ENCODE assay signal across 10 cellular contexts in the genomic region with DNA sequence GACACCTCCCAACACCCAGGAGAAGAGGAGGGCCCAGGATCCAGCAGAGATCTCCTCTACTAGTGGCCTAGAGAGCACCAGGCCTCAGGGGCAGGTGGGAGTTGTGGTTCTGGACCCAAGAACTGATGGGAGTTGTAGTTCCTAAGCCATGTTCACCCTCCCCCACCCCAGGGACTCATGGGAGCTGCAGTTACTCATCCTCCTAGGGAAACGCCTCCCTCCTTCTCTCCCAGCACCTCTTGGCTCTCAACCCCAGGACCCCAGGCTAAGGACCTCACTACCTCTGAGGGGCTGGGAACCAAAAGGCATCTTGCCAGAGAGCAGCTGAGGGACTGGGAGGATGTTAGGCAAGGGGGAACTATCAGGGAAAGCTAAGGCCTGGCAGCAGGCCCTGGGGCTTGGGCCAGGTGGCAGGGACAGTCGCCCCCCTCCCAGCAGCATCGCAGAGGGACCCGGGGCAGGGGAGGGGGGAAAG. TPM values are rescaled to one million over a fixed set of nuclear protein-coding genes. Genes with fewer than 3 reads are reported as not detected.
DNase-seq lines count a peak whose midpoint lies in the region; ATAC-seq, FAIRE-seq and TF ChIP-seq lines count a peak whose summit lies in the region.
"Had no signal": no experiment of that assay in that cellular context is flagged by ENCODE, and none has a peak within 500 bp of the region (broad histone marks: within the 10 kb centered on the region; RNA-seq: fewer than 3 reads in every experiment).

No MANE protein-coding gene starts in this region.

- H3K4me1 ChIP-seq in OCI-LY7 (ENCODE audit: insufficient read depth, low read length, poor library complexity, severe bottlenecking) = peaks cover 26% of the 10 kb centered on the region
- H3K4me1 ChIP-seq in pancreas = peaks cover 0 to 28% (median 11%) of the 10 kb centered on the region in 3 donors

- DNase-seq in H54 (ENCODE audit: insufficient read length, low spot score) (peak; percentile 71), OCI-LY7 (ENCODE audit: low spot score) (peak; percentile 50), fibroblast of pulmonary artery (ENCODE audit: low read depth) (peak; percentile 75), pancreas (peak in 5 of 6 donors; percentile 57 to 78 (median 65)), NCI-H345 (lab: John Stamatoyannopoulos, UW) (no peak), occipital lobe (lab: John Stamatoyannopoulos, UW) (no peak), GM19239 (ENCODE audit: insufficient read length, low spot score) (no peak)
- DNase-seq: activated T-cell treated with anti-CD3 and anti-CD28 coated beads, Interleukin-2, amount 50 U/mL, for 4 hours had no signal

- no peaks in the 10 kb centered on the region for H4K20me1 ChIP-seq in OCI-LY7 (ENCODE audit: insufficient read depth, low read length)

- H3K36me3 ChIP-seq in OCI-LY7 (ENCODE audit: insufficient read depth, low read length) = no peaks in the 10 kb centered on the region
- H3K36me3 ChIP-seq in pancreas = no peaks in the 10 kb centered on the region
- H3K36me3 ChIP-seq: neutrophil had no signal

- H3K9me3 ChIP-seq in OCI-LY7 (ENCODE audit: low read length) = no peaks in the 10 kb centered on the region
- no peaks in the 10 kb centered on the region for H3K9me3 ChIP-seq in pancreas
- H3K9me3 ChIP-seq: neutrophil had no signal

- H3K4me2 ChIP-seq in OCI-LY7 (ENCODE audit: low read length) = no peak overlapping the region

- intact Hi-C loops in OCI-LY7 (cut with micrococcal nuclease; ENCODE audit: unreplicated experiment) (no loop called here), pancreas (cut with DNase I) (no loop called here)

- no peak for FAIRE-seq in H54 (lab: Jason Lieb, UNC)
- FAIRE-seq in pancreas (lab: Jason Lieb, UNC) = no peak
- no peak for FAIRE-seq in GM19239 (lab: Jason Lieb, UNC)

- WGBS in pancreas, 2 donors = 38 to 47% methylated on average over 4 of the region's 4 CpGs

- ATAC-seq in pancreas (peak; percentile 82 to 85 (median 85)), HG02571 (IDR thresholded peaks at IDR 0.05; ENCODE audit: unreplicated experiment) (no peak)

- POLR2A ChIA-PET in OCI-LY7 (lab: Charles Lee) = no interaction called here

- H3K4me3 ChIP-seq in OCI-LY7 (ENCODE audit: low read depth, low read length, poor library complexity, severe bottlenecking) = no peak overlapping the region
- H3K4me3 ChIP-seq in fibroblast of pulmonary artery (replicated peaks; ENCODE audit: low read depth, low read length) = no peak overlapping the region
- peak overlapping the region in 1 of 4 donors; percentile 41 for H3K4me3 ChIP-seq in pancreas

- no peaks in the 10 kb centered on the region for H3K79me2 ChIP-seq in OCI-LY7 (ENCODE audit: insufficient read depth, low read depth, low read length)

- no peak for TF ChIP-seq POLR2A in H54 (IDR thresholded peaks at IDR 0.05; ENCODE audit: low read depth, low read length)

- H3K27ac ChIP-seq in OCI-LY7 (ENCODE audit: low read depth, low read length, poor library complexity, severe bottlenecking) (no peak overlapping the region), pancreas (peak overlapping the region in 3 of 4 donors; percentile 49 to 82 (median 71))
- H3K27ac ChIP-seq: neutrophil had no signal

- H2AFZ ChIP-seq in OCI-LY7 (ENCODE audit: low read length) = no peak overlapping the region; the same call in 1 of the 2 replicates

- no TSS peak for BruUV-seq in OCI-LY7 (replicated peaks; lab: Mats Ljungman, UMichigan)

- TF ChIP-seq CTCF in OCI-LY7 (conservative IDR thresholded peaks at IDR 0.05; ENCODE audit: low read length) (no peak), fibroblast of pulmonary artery (IDR thresholded peaks at IDR 0.05; ENCODE audit: low read length, missing control alignments) (no peak), pancreas (IDR thresholded peaks at IDR 0.05) (no peak)

- CTCF ChIA-PET in OCI-LY7 (lab: Charles Lee; ENCODE audit: unreplicated experiment) = no interaction called here

- no peaks in the 10 kb centered on the region for H3K27me3 ChIP-seq in pancreas
- H3K27me3 ChIP-seq: neutrophil had no signal

- no peaks in the 10 kb centered on the region for H3K9me2 ChIP-seq in OCI-LY7 (ENCODE audit: insufficient read depth, low read length)

RNA-seq across cellular contexts. Expression of gene SLC22A12, which starts 28.8 kb away (rescaled TPM):
- not detected in 2 replicates for total RNA-seq in OCI-LY7 (2014; rRNA removed; shearing (Covaris generic))
- not detected in 2 replicates for total RNA-seq in OCI-LY7 (2022)
- not detected for total RNA-seq in pancreas
- polyA plus RNA-seq in pancreas = not detected
- not detected for total RNA-seq in occipital lobe
- total RNA-seq: activated T-cell treated with anti-CD3 and anti-CD28 coated beads, Interleukin-2, amount 50 U/mL, for 4 hours had no signal

Comparison
In these comparisons a context has a peak if more than half of its experiments do, and no peak if none do; other contexts are left out.
1. DNase-seq: peak in H54 (single experiment), OCI-LY7 (single experiment), fibroblast of pulmonary artery (single experiment) and pancreas (5 of 6); none in NCI-H345 (single experiment), occipital lobe (single experiment) and GM19239 (single experiment).